1 cellular context compared by ENCODE assay signal in the genomic region with DNA sequence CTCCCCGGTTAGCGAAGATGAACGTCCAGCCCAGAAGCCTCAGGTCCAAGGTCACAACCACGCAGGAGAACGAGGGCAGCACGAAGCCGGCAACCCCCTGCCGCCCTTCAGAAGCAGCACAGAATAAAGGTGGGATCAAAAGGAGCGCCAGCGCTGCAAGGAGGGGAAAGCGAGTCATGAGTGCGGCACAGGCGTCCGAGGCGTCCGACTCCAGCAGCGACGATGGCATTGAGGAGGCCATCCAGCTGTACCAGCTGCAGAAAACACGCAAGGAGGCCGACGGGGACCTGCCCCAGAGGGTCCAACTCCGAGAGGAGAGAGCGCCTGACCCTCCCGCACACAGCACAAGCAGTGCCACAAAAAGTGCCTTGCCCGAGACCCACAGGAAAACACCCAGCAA.
TF ChIP-seq lines count a peak whose summit lies in the region.

No MANE protein-coding gene starts in this region.

TF ChIP-seq in K562, 482 proteins besides CTCF, POLR2A, EP300 and RAD21:
- no peak for TF ChIP-seq ZBTB2 (IDR thresholded peaks at IDR 0.05)
- TF ChIP-seq RBFOX2 (IDR thresholded peaks at IDR 0.05; ENCODE audit: low read depth, low read length): peak; percentile 4; the same call in 1 of the 2 replicates
- TF ChIP-seq POLR2G (IDR thresholded peaks at IDR 0.05; ENCODE audit: low read depth, low read length): 0 out of 2 replicates have a peak, but pooled peaks have one; percentile 6
